8 cellular contexts compared by ENCODE assay signal in genomic region chr3:57596495-57597239, GRCh38.
DNase-seq lines count a peak whose midpoint lies in the region; ATAC-seq and TF ChIP-seq lines count a peak whose summit lies in the region.

No MANE protein-coding gene starts in this region.

- peak; percentile 83 for DNase-seq in CD1c-positive myeloid dendritic cell (ENCODE audit: extremely low spot score)
- peak; percentile 73 for DNase-seq in MV-4-11 (lab: John Stamatoyannopoulos, UW)
- peak; percentile 35 to 53 for DNase-seq in activated CD4-positive, alpha-beta T cell treated with anti-CD3 and anti-CD28 coated beads for 4 hours
- peak; percentile 93 for DNase-seq in coronary artery (ENCODE audit: low spot score)
- peak; percentile 86 for DNase-seq in left kidney (ENCODE audit: low read depth, low spot score)
- DNase-seq in stimulated activated CD4-positive, alpha-beta T cell treated with anti-CD3 and anti-CD28 coated beads, Interleukin-1b, Interleukin-23, amount 100 ng/mL, for 4 hours (ENCODE audit: low read depth in 2 of 2): peak; percentile 27 to 31
- no peak for DNase-seq in OCI-M2 (lab: John Stamatoyannopoulos, UW; ENCODE audit: unreplicated experiment)

- peak overlapping the region; percentile 86 for H3K4me3 ChIP-seq in coronary artery

- TF ChIP-seq CTCF in coronary artery (IDR thresholded peaks at IDR 0.05): no peak

- H3K27ac ChIP-seq in coronary artery: peak overlapping the region; percentile 95 to 98

- ATAC-seq in GM21529 (IDR thresholded peaks at IDR 0.05; ENCODE audit: unreplicated experiment): peak; percentile 9
